In genomic region chr19:38417544-38418506, GRCh38 we compare ENCODE assay signal across 8 cellular contexts. TPM values are rescaled to one million over a fixed set of nuclear protein-coding genes. Genes with fewer than 3 reads are reported as not detected.
DNase-seq lines count a peak whose midpoint lies in the region; ATAC-seq, FAIRE-seq and TF ChIP-seq lines count a peak whose summit lies in the region.

No MANE protein-coding gene starts in this region.

- FAIRE-seq in pancreas (lab: Jason Lieb, UNC): no peak

- H3K4me3 ChIP-seq in GM08714 (ENCODE audit: low read length) (peak overlapping the region; percentile 32; the same call in 1 of the 2 replicates), gastroesophageal sphincter (peak overlapping the region in 1 of 2 donors; percentile 38), pancreas (peak overlapping the region in 2 of 4 donors; percentile 30 to 37)

- peak overlapping the region; percentile 77 for H3K4me3 Mint-ChIP-seq in activated CD8-positive, alpha-beta memory T cell treated with anti-CD3 and anti-CD28 coated beads, Interleukin-2, amount 10 ng/mL, durations not matched to agents 7 days and 5 days

- peak overlapping the region; percentile 66 for H3K27ac Mint-ChIP-seq in activated CD8-positive, alpha-beta memory T cell treated with anti-CD3 and anti-CD28 coated beads, Interleukin-2, amount 10 ng/mL, durations not matched to agents 7 days and 5 days

- TF ChIP-seq CTCF in gastroesophageal sphincter (IDR thresholded peaks at IDR 0.05) (no peak), pancreas (IDR thresholded peaks at IDR 0.05) (no peak)

- peak; percentile 63 for DNase-seq in NCI-H226
- peak; percentile 82 for DNase-seq in activated CD8-positive, alpha-beta memory T cell treated with anti-CD3 and anti-CD28 coated beads, Interleukin-2, amount 10 ng/mL, durations not matched to agents 7 days and 5 days
- peak in 4 of 6 donors; percentile 26 to 56 (median 53) for DNase-seq in pancreas

- TF ChIP-seq POLR2A in gastroesophageal sphincter (IDR thresholded peaks at IDR 0.05): no peak

- H3K9me3 ChIP-seq in gastroesophageal sphincter (no peaks in the 10 kb centered on the region), pancreas (no peaks in the 10 kb centered on the region)

- intact Hi-C loops in pancreas (cut with DNase I): no loop called here

- peaks cover 13% of the 10 kb centered on the region for H3K4me1 Mint-ChIP-seq in activated CD8-positive, alpha-beta memory T cell treated with anti-CD3 and anti-CD28 coated beads, Interleukin-2, amount 10 ng/mL, durations not matched to agents 7 days and 5 days

- no peak for TF ChIP-seq EP300 in gastroesophageal sphincter (IDR thresholded peaks at IDR 0.05)

- ATAC-seq in activated CD8-positive, alpha-beta memory T cell treated with anti-CD3 and anti-CD28 coated beads, Interleukin-2, amount 10 ng/mL, durations not matched to agents 7 days and 5 days: peak; percentile 92
- ATAC-seq in gastroesophageal sphincter: peak; percentile 68
- peak; percentile 68 to 88 (median 83) for ATAC-seq in pancreas
- ATAC-seq in GM21786 (IDR thresholded peaks at IDR 0.05; ENCODE audit: unreplicated experiment): no peak
- no peak for ATAC-seq in GM18511 (IDR thresholded peaks at IDR 0.05; ENCODE audit: unreplicated experiment)
- ATAC-seq in GM21825 (IDR thresholded peaks at IDR 0.05; ENCODE audit: unreplicated experiment): no peak

- H3K36me3 ChIP-seq in gastroesophageal sphincter: no peaks in the 10 kb centered on the region
- no peaks in the 10 kb centered on the region for H3K36me3 ChIP-seq in pancreas

- peaks cover 0 to 11% (median 7%) of the 10 kb centered on the region in 3 donors for H3K4me1 ChIP-seq in gastroesophageal sphincter
- H3K4me1 ChIP-seq in pancreas: no peaks in the 10 kb centered on the region

- no peaks in the 10 kb centered on the region for H3K27me3 Mint-ChIP-seq in activated CD8-positive, alpha-beta memory T cell treated with anti-CD3 and anti-CD28 coated beads, Interleukin-2, amount 10 ng/mL, durations not matched to agents 7 days and 5 days

- WGBS in gastroesophageal sphincter (ENCODE audit: low coverage in 1 of 2), 2 donors: 7 to 18% methylated on average over 12 to 32 of the region's 49 CpGs
- 6 to 8% methylated on average over 43 to 49 of the region's 49 CpGs for WGBS in pancreas, 2 donors

- H3K27ac ChIP-seq in gastroesophageal sphincter: peak overlapping the region in 1 of 4 donors; percentile 8
- no peak overlapping the region for H3K27ac ChIP-seq in pancreas

- peaks cover 85% of the 10 kb centered on the region for H3K27me3 ChIP-seq in gastroesophageal sphincter
- H3K27me3 ChIP-seq in pancreas: no peaks in the 10 kb centered on the region

- CTCF ChIA-PET in activated CD8-positive, alpha-beta memory T cell treated with anti-CD3 and anti-CD28 coated beads, Interleukin-2, amount 10 ng/mL, durations not matched to agents 7 days and 5 days (lab: Charles Lee): interaction anchor here (2.4 kb wide), 1 partner anchor 15 kb away, joined by 15 read pairs; the partner anchor contains the start of gene FAM98C

- no peaks in the 10 kb centered on the region for H3K36me3 Mint-ChIP-seq in activated CD8-positive, alpha-beta memory T cell treated with anti-CD3 and anti-CD28 coated beads, Interleukin-2, amount 10 ng/mL, durations not matched to agents 7 days and 5 days

- no peaks in the 10 kb centered on the region for H3K9me3 Mint-ChIP-seq in activated CD8-positive, alpha-beta memory T cell treated with anti-CD3 and anti-CD28 coated beads, Interleukin-2, amount 10 ng/mL, durations not matched to agents 7 days and 5 days (ENCODE audit: low read depth)

RNA-seq across cellular contexts. Expression of gene RASGRP4, which starts 8.2 kb away (rescaled TPM):
- total RNA-seq in activated CD8-positive, alpha-beta memory T cell treated with anti-CD3 and anti-CD28 coated beads, Interleukin-2, amount 10 ng/mL, durations not matched to agents 7 days and 5 days: 1 to 10 TPM; 1.4 to 1.6 TPM
- total RNA-seq in gastroesophageal sphincter: 1 to 10 TPM; 1.2 to 4.7 (median 4.0) TPM
- total RNA-seq in pancreas: 1 to 10 TPM in 2 of 6 donors, under 1 TPM in 4; 0.20 to 1.3 (median 0.48) TPM
- polyA plus RNA-seq in pancreas: under 1 TPM; 0.40 to 0.53 TPM

RNA-seq across cellular contexts. Expression of gene FAM98C, which starts 14.9 kb away (rescaled TPM):
- 10 to 100 TPM; 22.4 to 24.1 TPM for total RNA-seq in activated CD8-positive, alpha-beta memory T cell treated with anti-CD3 and anti-CD28 coated beads, Interleukin-2, amount 10 ng/mL, durations not matched to agents 7 days and 5 days
- total RNA-seq in gastroesophageal sphincter (10 to 100 TPM in 2 of 4 donors, 1 to 10 TPM in 2; 8.7 to 27.1 (median 15.9) TPM), pancreas (10 to 100 TPM; 11.3 to 18.9 (median 15.5) TPM)
- polyA plus RNA-seq in pancreas: 10 to 100 TPM; 20.6 to 26.7 TPM

RNA-seq across cellular contexts. Expression of gene RYR1, which starts 15.7 kb away (rescaled TPM):
- 1 to 10 TPM; 1.5 to 1.6 TPM for total RNA-seq in activated CD8-positive, alpha-beta memory T cell treated with anti-CD3 and anti-CD28 coated beads, Interleukin-2, amount 10 ng/mL, durations not matched to agents 7 days and 5 days
- total RNA-seq in gastroesophageal sphincter (1 to 10 TPM in 3 of 4 donors, under 1 TPM in 1; 0.82 to 1.6 (median 1.5) TPM), pancreas (1 to 10 TPM in 1 of 6 donors, under 1 TPM in 5; 0.19 to 1.0 (median 0.37) TPM)
- polyA plus RNA-seq in pancreas: 1 to 10 TPM in 1 of 2 donors, under 1 TPM in 1; 0.68 to 1.4 TPM

RNA-seq across cellular contexts. Expression of gene SPRED3, which starts 29.3 kb away (rescaled TPM):
- under 1 TPM; 0.84 to 0.93 TPM for total RNA-seq in activated CD8-positive, alpha-beta memory T cell treated with anti-CD3 and anti-CD28 coated beads, Interleukin-2, amount 10 ng/mL, durations not matched to agents 7 days and 5 days
- under 1 TPM; 0.05 to 0.81 (median 0.33) TPM for total RNA-seq in gastroesophageal sphincter
- total RNA-seq in pancreas: 1 to 10 TPM in 3 of 6 donors, under 1 TPM in 3; 0.37 to 3.1 (median 0.96) TPM
- polyA plus RNA-seq in pancreas: 1 to 10 TPM in 1 of 2 donors, under 1 TPM in 1; 0.80 to 5.2 TPM

RNA-seq across cellular contexts. Expression of gene GGN, which starts 30.0 kb away (rescaled TPM):
- not detected for total RNA-seq in activated CD8-positive, alpha-beta memory T cell treated with anti-CD3 and anti-CD28 coated beads, Interleukin-2, amount 10 ng/mL, durations not matched to agents 7 days and 5 days
- under 1 TPM in 1 of 4 donors, not detected in 3; 0.12 TPM for total RNA-seq in gastroesophageal sphincter
- total RNA-seq in pancreas: under 1 TPM in 4 of 6 donors, not detected in 2; 0.23 to 0.44 (median 0.26) TPM
- polyA plus RNA-seq in pancreas: 1 to 10 TPM in 1 of 2 donors, under 1 TPM in 1; 0.30 to 2.2 TPM

Comparison
In these comparisons a context has a peak if more than half of its experiments do, and no peak if none do; other contexts are left out.
1. ATAC-seq: peak in activated CD8-positive, alpha-beta memory T cell treated with anti-CD3 and anti-CD28 coated beads, Interleukin-2, amount 10 ng/mL, durations not matched to agents 7 days and 5 days (single experiment), gastroesophageal sphincter (single experiment) and pancreas (4 of 4); none in GM21786 (single experiment), GM18511 (single experiment) and GM21825 (single experiment).
2. Peak in every context shown above with its lines, with median percentiles within 50 percentile points of each other: DNase-seq.